6 cellular contexts compared by ENCODE assay signal in genomic region chr1:78864175-78864574, GRCh38.
"Had no signal": no experiment of that assay in that cellular context is flagged by ENCODE, and none has a peak within 500 bp of the region (broad histone marks: within the 10 kb centered on the region; RNA-seq: fewer than 3 reads in every experiment).

No MANE protein-coding gene starts in this region.

- ATAC-seq: K562 had no signal

- DNase-seq: KBM-7, KG1 had no signal

- H3K4me3 ChIP-seq: K562 had no signal

- FAIRE-seq: HTR-8/SVneo, K562 had no signal

- H3K4me2 ChIP-seq: KMS-11 had no signal

- H3K9ac ChIP-seq: KMS-11 had no signal

- H3K27ac ChIP-seq: HL-60, KMS-11 had no signal
